Comparison of ENCODE assay signal across 23 cellular contexts in genomic region chr15:68493629-68494028, GRCh38.
"Had no signal": no experiment of that assay in that cellular context is flagged by ENCODE, and none has a peak within 500 bp of the region (broad histone marks: within the 10 kb centered on the region; RNA-seq: fewer than 3 reads in every experiment).

No MANE protein-coding gene starts in this region.

- H3K36me3 ChIP-seq: adrenal gland, ascending aorta, esophagus squamous epithelium, heart right ventricle, lower lobe of right lung, neural progenitor cell, right atrium auricular region had no signal

- H3K9me3 Mint-ChIP-seq: activated T-cell treated with anti-CD3 and anti-CD28 coated beads, Interleukin-2, amount 50 U/mL, for 4 hours; activated T-helper 2 cell treated with anti-CD3 and anti-CD28 coated beads, Interferon-gamma antibody, Interleukin-2, Interleukin-4, amounts not matched to agents 10 μg/mL and 5 μg/mL and 100 μg/mL, durations not matched to agents 14 hours and 24 hours and 36 hours; endodermal cell; neural progenitor cell had no signal

- H2AFZ ChIP-seq: neural progenitor cell had no signal

- ATAC-seq: activated CD4-positive, alpha-beta T cell treated with anti-CD3 and anti-CD28 coated beads for 36 hours; activated T-cell treated with anti-CD3 and anti-CD28 coated beads, Interleukin-2, amount 50 U/mL, for 4 hours; lower lobe of right lung; psoas muscle; WTC11 had no signal

- H3K27ac ChIP-seq: adrenal gland, esophagus squamous epithelium, heart right ventricle, lower lobe of right lung, neural progenitor cell, psoas muscle had no signal

- H3K4me3 Mint-ChIP-seq: activated CD4-positive, alpha-beta T cell treated with anti-CD3 and anti-CD28 coated beads for 36 hours; activated naive CD8-positive, alpha-beta T cell; activated T-cell treated with anti-CD3 and anti-CD28 coated beads, Interleukin-2, amount 50 U/mL, for 4 hours; endodermal cell; naive B cell; neural progenitor cell; WTC11 had no signal

- H3K4me1 Mint-ChIP-seq: activated CD4-positive, alpha-beta T cell treated with anti-CD3 and anti-CD28 coated beads for 36 hours; naive B cell; neural progenitor cell had no signal

- DNase-seq: activated CD4-positive, alpha-beta T cell treated with anti-CD3 and anti-CD28 coated beads for 36 hours; activated CD4-positive, alpha-beta T cell treated with anti-CD3 and anti-CD28 coated beads, Interleukin-2, amount 50 U/mL, for 48 hours; activated naive CD4-positive, alpha-beta T cell; activated T-cell treated with anti-CD3 and anti-CD28 coated beads, Interleukin-2, amount 50 U/mL, for 4 hours; cortex of kidney; endodermal cell; esophagus squamous epithelium; heart right ventricle; kidney; lower lobe of right lung; naive B cell; psoas muscle; stimulated activated CD4-positive, alpha-beta T cell treated with anti-CD3 and anti-CD28 coated beads, Interleukin-4, amount 100 ng/mL, for 24 hours; stimulated activated naive CD4-positive, alpha-beta T cell treated with Interleukin-2 at 50 U/mL for 16 hours; T1000 had no signal

- H3K4me3 ChIP-seq: adrenal gland, ascending aorta, esophagus squamous epithelium, heart right ventricle, lower lobe of right lung, neural progenitor cell, psoas muscle, right atrium auricular region had no signal

- H3K4me1 ChIP-seq: adrenal gland, esophagus squamous epithelium, lower lobe of right lung, neural progenitor cell, psoas muscle had no signal

- H3K27me3 ChIP-seq: adrenal gland, ascending aorta, neural progenitor cell, right atrium auricular region had no signal

- H3K4me2 ChIP-seq: neural progenitor cell had no signal

- H3K9ac ChIP-seq: neural progenitor cell had no signal

- H3K27ac Mint-ChIP-seq: activated CD4-positive, alpha-beta T cell treated with anti-CD3 and anti-CD28 coated beads for 36 hours; activated naive CD8-positive, alpha-beta T cell; activated T-helper 2 cell treated with anti-CD3 and anti-CD28 coated beads, Interferon-gamma antibody, Interleukin-2, Interleukin-4, amounts not matched to agents 10 μg/mL and 5 μg/mL and 100 μg/mL, durations not matched to agents 14 hours and 24 hours and 36 hours; endodermal cell; naive B cell; neural progenitor cell; WTC11 had no signal

- H3K9me3 ChIP-seq: adrenal gland, ascending aorta, esophagus squamous epithelium, heart right ventricle, lower lobe of right lung, psoas muscle, right atrium auricular region had no signal

- FAIRE-seq: bronchial epithelial cell, kidney had no signal

- H3K36me3 Mint-ChIP-seq: activated naive CD8-positive, alpha-beta T cell; naive B cell; neural progenitor cell; WTC11 had no signal
